In the genomic region with DNA sequence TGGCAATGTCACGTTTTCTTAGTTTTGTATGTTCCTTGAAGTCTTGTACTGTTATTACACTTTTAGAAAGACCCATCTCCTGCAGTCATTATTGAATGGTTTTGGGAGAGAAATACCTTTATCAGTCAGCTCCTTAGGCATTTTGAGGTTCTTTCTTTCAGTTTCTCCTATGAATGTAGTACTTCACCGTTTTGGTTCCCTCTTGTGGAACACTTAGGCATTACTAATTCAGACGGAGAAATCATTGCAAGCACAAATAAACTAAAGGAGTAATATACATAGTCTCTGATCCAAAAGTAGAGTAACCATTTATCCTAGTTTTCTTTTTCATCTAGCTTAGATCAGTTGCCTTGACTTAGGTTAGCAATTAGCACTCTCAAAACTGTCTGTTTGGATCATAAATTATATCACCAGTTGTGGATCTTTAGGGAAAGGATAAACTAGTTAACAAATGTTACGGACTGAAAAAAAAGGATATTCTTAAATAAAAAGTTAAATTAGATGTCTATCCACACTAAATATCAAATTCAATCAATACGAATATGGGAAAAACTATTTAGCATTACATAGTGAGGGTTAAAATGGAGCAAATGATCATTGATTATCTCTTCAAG, we compare ENCODE assay signal across 8 cellular contexts.
DNase-seq lines count a peak whose midpoint lies in the region; ATAC-seq and TF ChIP-seq lines count a peak whose summit lies in the region.

No MANE protein-coding gene starts in this region.

- H3K4me3 ChIP-seq in HFF-Myc (replicated peaks; ENCODE audit: low read depth, low read length): no peak overlapping the region
- H3K4me3 ChIP-seq in fibroblast of mammary gland (ENCODE audit: control insufficient read depth, low read depth, low read length): no peak overlapping the region
- no peak overlapping the region for H3K4me3 ChIP-seq in coronary artery

- H3K27ac ChIP-seq in coronary artery: no peak overlapping the region

- TF ChIP-seq CTCF in HFF-Myc (IDR thresholded peaks at IDR 0.05; ENCODE audit: low read depth, low read length, missing control alignments) (no peak), fibroblast of mammary gland (conservative IDR thresholded peaks at IDR 0.05; ENCODE audit: control insufficient read depth, insufficient read depth, low read depth, low read length) (peak; percentile 34), coronary artery (IDR thresholded peaks at IDR 0.05) (no peak)

- peak; percentile 3 for DNase-seq in DMS114 treated with DMSO at 0.1 percent for 48 hours (lab: John Stamatoyannopoulos, UW; ENCODE audit: unreplicated experiment)
- DNase-seq in HFF-Myc (ENCODE audit: extremely low read depth, low read depth): peak; percentile 0
- DNase-seq in NCI-H226: peak; percentile 9
- DNase-seq in fibroblast of mammary gland (ENCODE audit: low read depth): peak; percentile 25
- no peak for DNase-seq in cerebellar cortex (ENCODE audit: low spot score)
- DNase-seq in coronary artery (ENCODE audit: low spot score): no peak
- DNase-seq in activated CD8-positive, alpha-beta memory T cell treated with anti-CD3 and anti-CD28 coated beads for 24 hours: no peak

- no peak for ATAC-seq in HG03460 (IDR thresholded peaks at IDR 0.05; ENCODE audit: unreplicated experiment)

Comparison
In these comparisons a context has a peak if more than half of its experiments do, and no peak if none do; other contexts are left out.
1. DNase-seq: peak in DMS114 treated with DMSO at 0.1 percent for 48 hours (single experiment), HFF-Myc (single experiment), NCI-H226 (single experiment) and fibroblast of mammary gland (single experiment); none in cerebellar cortex (single experiment), coronary artery (single experiment) and activated CD8-positive, alpha-beta memory T cell treated with anti-CD3 and anti-CD28 coated beads for 24 hours (single experiment).